In genomic region chr3:108106031-108106430, GRCh38 we compare ENCODE assay signal across 26 cellular contexts. TPM values are rescaled to one million over a fixed set of nuclear protein-coding genes. Genes with fewer than 3 reads are reported as not detected.
A peak's percentile ranks its signal among the peaks of the same experiment; 100 is the strongest.
DNase-seq lines count a peak whose midpoint lies in the region; ATAC-seq and TF ChIP-seq lines count a peak whose summit lies in the region.
"Had no signal": no experiment of that assay in that cellular context is flagged by ENCODE, and none has a peak within 500 bp of the region (broad histone marks: within the 10 kb centered on the region; RNA-seq: fewer than 3 reads in every experiment).

No MANE protein-coding gene starts in this region.

- 93 to 97% (median 96%) methylated on average over 3 of the region's 3 CpGs for WGBS in heart left ventricle, 4 donors

- TF ChIP-seq POLR2A in heart left ventricle (IDR thresholded peaks at IDR 0.05) = no peak

- H3K9me3 ChIP-seq in SJCRH30 (replicated peaks) = no peaks in the 10 kb centered on the region
- no peaks in the 10 kb centered on the region for H3K9me3 ChIP-seq in heart left ventricle
- H3K9me3 ChIP-seq: BE2C, colonic mucosa, sigmoid colon, SJSA1, tibial nerve had no signal

- intact Hi-C loops in heart left ventricle (cut with DNase I) = no loop called here

- H3K4me1 ChIP-seq in SJCRH30 (peaks cover 20% of the 10 kb centered on the region), heart left ventricle (peaks cover 0 to 10% (median 4%) of the 10 kb centered on the region in 12 donors)
- H3K4me1 ChIP-seq: colonic mucosa, foreskin keratinocyte, parathyroid adenoma, SJSA1 had no signal

- ATAC-seq in heart left ventricle = no peak
- ATAC-seq: activated CD8-positive, alpha-beta T cell treated with anti-CD3 and anti-CD28 coated beads, Interleukin-2, amount 10 ng/mL, durations not matched to agents 7 days and 5 days; GM12878; naive thymus-derived CD4-positive, alpha-beta T cell; stimulated activated naive CD8-positive, alpha-beta T cell treated with anti-CD3 and anti-CD28 coated beads, Interleukin-15, Interleukin-2, amounts not matched to agents 100 U/mL and 50 U/mL, for 24 hours had no signal

- peak; percentile 71 for DNase-seq in EH (ENCODE audit: low read depth)
- peak; percentile 48 for DNase-seq in HFFc6
- DNase-seq in SJCRH30 = peak; percentile 64 to 72
- DNase-seq in fibroblast of the conjunctiva (ENCODE audit: low read depth) = peak; percentile 51
- no peak for DNase-seq in NCI-H510A treated with DMSO at 0.1 percent for 48 hours (lab: John Stamatoyannopoulos, UW)
- no peak for DNase-seq in heart left ventricle
- no peak for DNase-seq in GF-D8 (lab: John Stamatoyannopoulos, UW)
- DNase-seq: activated CD4-positive, CD25-positive, alpha-beta regulatory T cell; activated CD8-positive, alpha-beta T cell treated with anti-CD3 and anti-CD28 coated beads, Interleukin-2, amount 10 ng/mL, durations not matched to agents 7 days and 5 days; activated naive CD4-positive, alpha-beta T cell treated with Interleukin-2 at 50 U/mL for 16 hours; activated T-cell treated with anti-CD3 and anti-CD28 coated beads, Interleukin-2, amount 50 U/mL, for 24 hours; BE2C; colonic mucosa; foreskin keratinocyte; mesendoderm; MV-4-11; naive thymus-derived CD4-positive, alpha-beta T cell; NCI-H526 treated with DMSO at 0.1 percent for 48 hours; sigmoid colon; stimulated activated CD4-positive, alpha-beta T cell treated with anti-CD3 and anti-CD28 coated beads, Interleukin-2, amount 100 ng/mL, for 24 hours; stimulated activated naive CD8-positive, alpha-beta T cell treated with anti-CD3 and anti-CD28 coated beads, Interleukin-15, Interleukin-2, amounts not matched to agents 100 U/mL and 50 U/mL, for 24 hours had no signal

- H3K27me3 ChIP-seq in SJCRH30 = no peaks in the 10 kb centered on the region
- no peaks in the 10 kb centered on the region for H3K27me3 ChIP-seq in heart left ventricle
- H3K27me3 ChIP-seq: BE2C, colonic mucosa, foreskin keratinocyte, sigmoid colon, SJSA1, tibial nerve had no signal

- no peaks in the 10 kb centered on the region for H3K36me3 ChIP-seq in SJCRH30
- no peaks in the 10 kb centered on the region for H3K36me3 ChIP-seq in heart left ventricle
- H3K36me3 ChIP-seq: BE2C, colonic mucosa, sigmoid colon, SJSA1, tibial nerve had no signal

- H3K27ac ChIP-seq in SJCRH30 = no peak overlapping the region; the same call in 1 of the 2 replicates
- no peak overlapping the region for H3K27ac ChIP-seq in heart left ventricle
- H3K27ac ChIP-seq: colonic mucosa, foreskin keratinocyte, parathyroid adenoma, sigmoid colon, SJSA1, tibial nerve had no signal

- H3K27me3 Mint-ChIP-seq in HFFc6 (ENCODE audit: insufficient read depth) = peaks cover 5% of the 10 kb centered on the region
- H3K27me3 Mint-ChIP-seq: activated T-cell treated with anti-CD3 and anti-CD28 coated beads, Interleukin-2, amount 50 U/mL, for 24 hours; IgD-negative memory B cell had no signal

- no peaks in the 10 kb centered on the region for H3K36me3 Mint-ChIP-seq in HFFc6 (ENCODE audit: low read depth)

- peaks cover 20% of the 10 kb centered on the region for H3K4me1 Mint-ChIP-seq in HFFc6 (ENCODE audit: low read depth)

- H3K27ac Mint-ChIP-seq in HFFc6 = no peak overlapping the region
- H3K27ac Mint-ChIP-seq: activated CD8-positive, alpha-beta T cell treated with anti-CD3 and anti-CD28 coated beads, Interleukin-2, amount 10 ng/mL, durations not matched to agents 7 days and 5 days; activated T-cell treated with anti-CD3 and anti-CD28 coated beads, Interleukin-2, amount 50 U/mL, for 24 hours; IgD-negative memory B cell had no signal

- no peak overlapping the region for H3K4me3 ChIP-seq in SJCRH30
- H3K4me3 ChIP-seq in heart left ventricle = no peak overlapping the region
- H3K4me3 ChIP-seq: colonic mucosa, GM12878, sigmoid colon, SJSA1, tibial nerve had no signal

- TF ChIP-seq CTCF in HFFc6 (IDR thresholded peaks at IDR 0.05) = no peak
- TF ChIP-seq CTCF in heart left ventricle (IDR thresholded peaks at IDR 0.05) = no peak

- H3K9me3 Mint-ChIP-seq in HFFc6 = no peaks in the 10 kb centered on the region
- H3K9me3 Mint-ChIP-seq: activated T-cell treated with anti-CD3 and anti-CD28 coated beads, Interleukin-2, amount 50 U/mL, for 24 hours; IgD-negative memory B cell had no signal

- H3K4me3 Mint-ChIP-seq in HFFc6 = no peak overlapping the region
- H3K4me3 Mint-ChIP-seq: activated CD8-positive, alpha-beta T cell treated with anti-CD3 and anti-CD28 coated beads, Interleukin-2, amount 10 ng/mL, durations not matched to agents 7 days and 5 days; activated T-cell treated with anti-CD3 and anti-CD28 coated beads, Interleukin-2, amount 50 U/mL, for 24 hours; IgD-negative memory B cell; naive thymus-derived CD4-positive, alpha-beta T cell had no signal

RNA-seq across cellular contexts. Expression of gene CD47, which starts 15.2 kb away (rescaled TPM):
- total RNA-seq in HFFc6 (2021; fragmentation: NEBNext Ultra II Directional; extraction: Animal tissue kit (Norgen Biotek cat#: 25700)) = 10 to 100 TPM; 68.3 to 89.5 (median 77.1) TPM
- 28.6 and 30.7 TPM in 2 replicates for total RNA-seq in SJCRH30 (2014; rRNA removed; shearing (Covaris generic))
- 10 to 100 TPM; 34.4 to 80.6 (median 45.2) TPM for total RNA-seq in heart left ventricle
- 10 to 100 TPM; 27.7 to 29.3 TPM for polyA plus RNA-seq in heart left ventricle

Comparison
In these comparisons a context has a peak if more than half of its experiments do, and no peak if none do; other contexts are left out.
1. DNase-seq: peak in EH (single experiment), HFFc6 (single experiment), SJCRH30 (2 of 2) and fibroblast of the conjunctiva (single experiment); none in NCI-H510A treated with DMSO at 0.1 percent for 48 hours (single experiment), heart left ventricle (0 of 5) and GF-D8 (single experiment).